ENCODE assay signal across 9 cellular contexts in genomic region chr4:83115000-83115399, GRCh38. TPM values are rescaled to one million over a fixed set of nuclear protein-coding genes. Genes with fewer than 3 reads are reported as not detected.
DNase-seq lines count a peak whose midpoint lies in the region; ATAC-seq and TF ChIP-seq lines count a peak whose summit lies in the region.
"Had no signal": no experiment of that assay in that cellular context is flagged by ENCODE, and none has a peak within 500 bp of the region (broad histone marks: within the 10 kb centered on the region; RNA-seq: fewer than 3 reads in every experiment).

No MANE protein-coding gene starts in this region.

- CTCF ChIA-PET in activated B cell treated with CpG ODN at 0.5 μM for 24 hours (lab: Charles Lee) = interaction anchor here (0.6 to 1.6 kb wide), 4 partner anchors 24 to 145 kb away, joined by 3 to 5 read pairs (median 3); no protein-coding TSS in a partner anchor

- H3K4me3 Mint-ChIP-seq in activated naive CD4-positive, alpha-beta T cell treated with anti-CD3 and anti-CD28 coated beads, Interleukin-2, amount 50 U/mL, for 24 hours = peak overlapping the region; percentile 98
- H3K4me3 Mint-ChIP-seq in activated B cell treated with CpG ODN at 0.5 μM for 24 hours = peak overlapping the region; percentile 93

- ATAC-seq in activated B cell treated with CpG ODN at 0.5 μM for 24 hours (ENCODE audit: low read depth) = no peak
- peak; percentile 54 for ATAC-seq in foreskin keratinocyte

- peaks cover 55% of the 10 kb centered on the region for H3K4me1 Mint-ChIP-seq in activated naive CD4-positive, alpha-beta T cell treated with anti-CD3 and anti-CD28 coated beads, Interleukin-2, amount 50 U/mL, for 24 hours
- H3K4me1 Mint-ChIP-seq in activated B cell treated with CpG ODN at 0.5 μM for 24 hours = peaks cover 51% of the 10 kb centered on the region

- TF ChIP-seq CTCF in activated B cell treated with CpG ODN at 0.5 μM for 24 hours (IDR thresholded peaks at IDR 0.05) (no peak), foreskin keratinocyte (conservative IDR thresholded peaks at IDR 0.05) (no peak)

- H3K36me3 Mint-ChIP-seq in activated naive CD4-positive, alpha-beta T cell treated with anti-CD3 and anti-CD28 coated beads, Interleukin-2, amount 50 U/mL, for 24 hours = no peaks in the 10 kb centered on the region
- H3K36me3 Mint-ChIP-seq in activated B cell treated with CpG ODN at 0.5 μM for 24 hours (ENCODE audit: low read depth) = peaks cover 19% of the 10 kb centered on the region

- H3K27ac ChIP-seq in foreskin keratinocyte = peak overlapping the region; percentile 72

- peak overlapping the region; percentile 95 for H3K27ac Mint-ChIP-seq in activated naive CD4-positive, alpha-beta T cell treated with anti-CD3 and anti-CD28 coated beads, Interleukin-2, amount 50 U/mL, for 24 hours
- H3K27ac Mint-ChIP-seq in activated B cell treated with CpG ODN at 0.5 μM for 24 hours = peak overlapping the region; percentile 99

- H3K9me3 Mint-ChIP-seq in activated naive CD4-positive, alpha-beta T cell treated with anti-CD3 and anti-CD28 coated beads, Interleukin-2, amount 50 U/mL, for 24 hours = no peaks in the 10 kb centered on the region
- no peaks in the 10 kb centered on the region for H3K9me3 Mint-ChIP-seq in activated B cell treated with CpG ODN at 0.5 μM for 24 hours

- no peaks in the 10 kb centered on the region for H3K27me3 Mint-ChIP-seq in activated naive CD4-positive, alpha-beta T cell treated with anti-CD3 and anti-CD28 coated beads, Interleukin-2, amount 50 U/mL, for 24 hours
- no peaks in the 10 kb centered on the region for H3K27me3 Mint-ChIP-seq in activated B cell treated with CpG ODN at 0.5 μM for 24 hours

- peaks cover 9% of the 10 kb centered on the region for H3K4me1 ChIP-seq in foreskin keratinocyte

- DNase-seq in activated naive CD4-positive, alpha-beta T cell (lab: John Stamatoyannopoulos, UW) = no peak
- DNase-seq in activated B cell treated with CpG ODN at 0.5 μM for 24 hours (no peak), foreskin keratinocyte (peak; percentile 42 to 69), NK-92 (lab: John Stamatoyannopoulos, UW; ENCODE audit: unreplicated experiment) (no peak), NCI-H2171 (lab: John Stamatoyannopoulos, UW) (no peak), retina (no peak), HK-2 (ENCODE audit: unreplicated experiment) (no peak)
- DNase-seq: left lung had no signal

- intact Hi-C loops in activated B cell treated with CpG ODN at 0.5 μM for 24 hours (cut with micrococcal nuclease) = loop anchor here (1.0 to 10.0 kb wide), 3 partner anchors 9 to 1620 kb away; no protein-coding TSS in a partner anchor

- no peaks in the 10 kb centered on the region for H3K27me3 ChIP-seq in foreskin keratinocyte

- POLR2A ChIA-PET in activated B cell treated with CpG ODN at 0.5 μM for 24 hours (lab: Charles Lee) = interaction anchor here (0.6 to 8.3 kb wide), 7 partner anchors 10 to 1622 kb away, joined by 3 to 127 read pairs (median 5); no protein-coding TSS in a partner anchor

RNA-seq across cellular contexts. Expression of gene PLAC8, which starts 0.5 kb away (rescaled TPM):
- total RNA-seq in activated B cell treated with CpG ODN at 0.5 μM for 24 hours (142 and 153 TPM in 2 replicates), foreskin keratinocyte (1.6 and 1.8 TPM in 2 replicates)
- polyA plus RNA-seq in foreskin keratinocyte = 1.2 and 1.7 TPM in 2 replicates

Comparison
In these comparisons a context has a peak if more than half of its experiments do, and no peak if none do; other contexts are left out.
1. DNase-seq: peak in foreskin keratinocyte (2 of 2); none in activated naive CD4-positive, alpha-beta T cell (0 of 4), activated B cell treated with CpG ODN at 0.5 μM for 24 hours (single experiment), NK-92 (single experiment), NCI-H2171 (single experiment), retina (single experiment) and HK-2 (single experiment).
2. RNA of gene PLAC8, which starts 0.5 kb away (total RNA-seq): 142 to 153 TPM in activated B cell treated with CpG ODN at 0.5 μM for 24 hours; 1.6 to 1.8 TPM in foreskin keratinocyte; every median in the first group is over 10 times any median in the second.